8 cellular contexts compared by ENCODE assay signal in genomic region chr1:111988743-111989453, GRCh38. TPM values are rescaled to one million over a fixed set of nuclear protein-coding genes. Genes with fewer than 3 reads are reported as not detected.
DNase-seq lines count a peak whose midpoint lies in the region; ATAC-seq, FAIRE-seq and TF ChIP-seq lines count a peak whose summit lies in the region.

No MANE protein-coding gene starts in this region.

- H3K4me3 ChIP-seq in astrocyte (ENCODE audit: insufficient read depth, low read depth, low read length) (no peak overlapping the region), HepG2 (replicated peaks in 1 of 3; ENCODE audit: insufficient read depth in 1 of 3, low read depth in 2 of 3, low read length in 3 of 3) (peak overlapping the region in 1 of 3 experiments; percentile 55; a peak in 1 of 6 replicates), thoracic aorta (peak overlapping the region; percentile 81)

- TF ChIP-seq POLR2A in HepG2 (IDR thresholded peaks at IDR 0.05; ENCODE audit: insufficient read depth in 1 of 2, low read depth in 2 of 2, low read length in 2 of 2) = no peak

- H3K27ac ChIP-seq in astrocyte (ENCODE audit: low read depth, low read length) (no peak overlapping the region), HepG2 (ENCODE audit: extremely low read length, insufficient read depth, low read length) (no peak overlapping the region), thoracic aorta (peak overlapping the region in 1 of 2 donors; percentile 29)

- H3K4me1 ChIP-seq in astrocyte (ENCODE audit: insufficient read depth, low read length) (peaks cover 6% of the 10 kb centered on the region), HepG2 (ENCODE audit: insufficient read depth, low read length) (peaks cover 32% of the 10 kb centered on the region), thoracic aorta (ENCODE audit: control insufficient read depth in 1 of 2, low read depth in 2 of 2) (peaks cover 0 to 30% of the 10 kb centered on the region in 2 donors)

- TF ChIP-seq EP300 in HepG2 (IDR thresholded peaks at IDR 0.05; ENCODE audit: low read depth in 2 of 2, low read length in 2 of 2) = no peak
- TF ChIP-seq EP300 in HepG2 (CRISPR knock-in tag; IDR thresholded peaks at IDR 0.05; ENCODE audit: borderline replicate concordance) = no peak

- WGBS in HepG2 (ENCODE audit: low lambda C conversion rate) = 11% methylated on average over 12 of the region's 51 CpGs

- H3K36me3 ChIP-seq in astrocyte (ENCODE audit: insufficient read depth, low read length) (no peaks in the 10 kb centered on the region), HepG2 (replicated peaks in 1 of 2; ENCODE audit: control insufficient read depth in 1 of 2, insufficient read depth in 2 of 2, low read length in 2 of 2) (no peaks in the 10 kb centered on the region), thoracic aorta (no peaks in the 10 kb centered on the region)

- H3K36me3 Mint-ChIP-seq in astrocyte (ENCODE audit: low read depth, unreplicated experiment) = no peaks in the 10 kb centered on the region

- POLR2A ChIA-PET in HepG2 (lab: Yijun Ruan, JAX) = no interaction called here

- intact Hi-C loops in HepG2 (cut with micrococcal nuclease; ENCODE audit: unreplicated experiment) = no loop called here

- FAIRE-seq in astrocyte (lab: Jason Lieb, UNC) (no peak), HepG2 (lab: Jason Lieb, UNC) (no peak)

- BruUV-seq in HepG2 (replicated peaks; lab: Mats Ljungman, UMichigan) = no TSS peak

- H3K9me3 ChIP-seq in astrocyte (ENCODE audit: insufficient read depth, low read depth, low read length) = no peaks in the 10 kb centered on the region
- H3K9me3 ChIP-seq in HepG2 (ENCODE audit: low read length) = no peaks in the 10 kb centered on the region
- no peaks in the 10 kb centered on the region for H3K9me3 ChIP-seq in thoracic aorta

- TF ChIP-seq RAD21 in HepG2 (CRISPR knock-in tag; IDR thresholded peaks at IDR 0.05) = no peak

- H3K9ac ChIP-seq in astrocyte (ENCODE audit: low read length) (no peak overlapping the region), HepG2 (ENCODE audit: insufficient read depth, low read depth, low read length) (no peak overlapping the region)

- CTCF ChIA-PET in HepG2 (lab: Yijun Ruan, JAX; ENCODE audit: low intra/inter-chr PET ratio, low total read pairs) = no interaction called here

- peak; percentile 7 for ATAC-seq in HepG2
- ATAC-seq in thoracic aorta (ENCODE audit: insufficient number of reproducible peaks, low FRiP score, low read depth) = no peak
- no peak for ATAC-seq in GM18870 (IDR thresholded peaks at IDR 0.05; ENCODE audit: unreplicated experiment)

- peaks cover 5% of the 10 kb centered on the region for H3K4me1 Mint-ChIP-seq in astrocyte (ENCODE audit: low read depth, unreplicated experiment)

- peak; percentile 15 for DNase-seq in activated CD4-positive, alpha-beta T cell treated with anti-CD3 and anti-CD28 coated beads for 48 hours
- no peak for DNase-seq in activated CD4-positive, alpha-beta T cell treated with anti-CD3 and anti-CD28 coated beads, Interleukin-2, amount 50 U/mL, for 1 hour
- DNase-seq in astrocyte (ENCODE audit: low read depth) (no peak), HepG2 (ENCODE audit: low spot score) (no peak), thoracic aorta (ENCODE audit: low spot score) (no peak), NCI-H2171 (lab: John Stamatoyannopoulos, UW) (no peak), CD1c-positive myeloid dendritic cell (ENCODE audit: extremely low spot score) (no peak)

- peak overlapping the region; percentile 80 for H3K4me3 Mint-ChIP-seq in astrocyte (ENCODE audit: unreplicated experiment)

- H3K27me3 ChIP-seq in astrocyte (ENCODE audit: insufficient read depth, low read length) = peaks cover 56% of the 10 kb centered on the region
- H3K27me3 ChIP-seq in HepG2 (ENCODE audit: control insufficient read depth in 1 of 2, insufficient read depth in 2 of 2, low read length in 2 of 2) = peaks cover 5 to 61% of the 10 kb centered on the region in 2 experiments; a peak in 4 of 5 replicates
- no peaks in the 10 kb centered on the region for H3K27me3 ChIP-seq in thoracic aorta (replicated peaks; ENCODE audit: insufficient read depth)

- H3K27ac Mint-ChIP-seq in astrocyte (ENCODE audit: unreplicated experiment) = peak overlapping the region; percentile 41

- H2AFZ ChIP-seq in astrocyte (ENCODE audit: low read depth, low read length) (peak overlapping the region; percentile 56), HepG2 (ENCODE audit: low read length) (no peak overlapping the region)

- H3K4me2 ChIP-seq in astrocyte (ENCODE audit: low read length) = peak overlapping the region; percentile 86
- peak overlapping the region; percentile 56 for H3K4me2 ChIP-seq in HepG2 (ENCODE audit: low read depth, low read length)

- in situ Hi-C loops in HepG2 (cut with HindIII; ENCODE audit: extremely low pct_ligation_motif_present, low pct_unique_long_range_greater_than_20kb) = no loop called here

- H4K20me1 ChIP-seq in astrocyte (ENCODE audit: insufficient read depth, low read length) (no peaks in the 10 kb centered on the region), HepG2 (ENCODE audit: insufficient read depth, low read length) (0 out of 2 replicates have a peak, but pooled peaks cover 3% of the 10 kb centered on the region)

- TF ChIP-seq CTCF in astrocyte (IDR thresholded peaks at IDR 0.05; ENCODE audit: insufficient read depth, low read depth, low read length) (no peak), HepG2 (CRISPR knock-in tag; IDR thresholded peaks at IDR 0.05) (no peak), thoracic aorta (IDR thresholded peaks at IDR 0.05) (no peak)

- H3K9me3 Mint-ChIP-seq in astrocyte (ENCODE audit: unreplicated experiment) = peaks cover 3% of the 10 kb centered on the region

- peaks cover 86% of the 10 kb centered on the region for H3K27me3 Mint-ChIP-seq in astrocyte (ENCODE audit: low read depth, unreplicated experiment)

- no peaks in the 10 kb centered on the region for H3K79me2 ChIP-seq in astrocyte (ENCODE audit: insufficient read depth, low read length)
- no peaks in the 10 kb centered on the region for H3K79me2 ChIP-seq in HepG2 (ENCODE audit: insufficient read depth, low read length)

TF ChIP-seq in HepG2, 621 proteins besides CTCF, POLR2A, EP300 and RAD21 (continues in another document):
- TF ChIP-seq ZNF687 (CRISPR knock-in tag; IDR thresholded peaks at IDR 0.05) = peak; percentile 23

RNA-seq across cellular contexts. Expression of gene KCND3, which starts 0.6 kb away (rescaled TPM):
- total RNA-seq in astrocyte (0.43 TPM in 2 replicates), HepG2 (2016; rRNA removed; fragmentation: Illumina TruSeq; extraction: Trizol) (not detected in 2 replicates), thoracic aorta (10 to 100 TPM; 12.3 to 16.6 TPM)
- total RNA-seq in HepG2 (2016; cell fraction: cytosol; rRNA removed; fragmentation: Illumina TruSeq; extraction: Trizol; ENCODE audit: low read depth) = not detected in 2 replicates
- total RNA-seq in HepG2 (2016; cell fraction: insoluble cytoplasmic fraction; rRNA removed; fragmentation: Illumina TruSeq; extraction: Trizol) = not detected in 2 replicates
- not detected in 2 replicates for total RNA-seq in HepG2 (2016; cell fraction: membrane; rRNA removed; fragmentation: Illumina TruSeq; extraction: Trizol)
- total RNA-seq in HepG2 (2016; cell fraction: nucleus; rRNA removed; fragmentation: Illumina TruSeq; extraction: Trizol) = not detected in 2 replicates
- polyA plus RNA-seq in HepG2 (2011; rRNA removed) = 0.04 and 0.09 TPM in 2 replicates
- polyA plus RNA-seq in HepG2 (2011; cell fraction: cytosol; rRNA removed) = 0.03 and 0.05 TPM in 2 replicates
- polyA plus RNA-seq in HepG2 (2011; cell fraction: nucleus; rRNA removed) = 0.02 and 0.11 TPM in 2 replicates
- polyA plus RNA-seq in HepG2 (2012) = not detected in 2 replicates
- polyA plus RNA-seq in HepG2 (2016; cell fraction: cytosol; fragmentation: Illumina TruSeq; extraction: Trizol; ENCODE audit: low read depth) = not detected in 2 replicates
- polyA plus RNA-seq in HepG2 (2016; cell fraction: insoluble cytoplasmic fraction; fragmentation: Illumina TruSeq; extraction: Trizol; ENCODE audit: low read depth) = not detected in 2 replicates
- not detected in 2 replicates for polyA plus RNA-seq in HepG2 (2016; cell fraction: membrane; fragmentation: Illumina TruSeq; extraction: Trizol; ENCODE audit: low read depth)
- polyA plus RNA-seq in HepG2 (2016; cell fraction: nucleus; fragmentation: Illumina TruSeq; extraction: Trizol; ENCODE audit: insufficient read depth, low read depth) = not detected in 2 replicates
- polyA minus RNA-seq in HepG2 (2011; rRNA and poly(A)+ RNA removed; ENCODE audit: low replicate concordance) = 0.20 TPM in 1 of 2 replicates, not detected in the other
- 0.10 TPM in 1 of 2 replicates, not detected in the other for polyA minus RNA-seq in HepG2 (2011; cell fraction: cytosol; rRNA and poly(A)+ RNA removed)
- 0.12 TPM in 1 of 2 replicates, not detected in the other for polyA minus RNA-seq in HepG2 (2011; cell fraction: nucleus; rRNA and poly(A)+ RNA removed)
